Comparison of ENCODE assay signal across 27 cellular contexts in the genomic region with DNA sequence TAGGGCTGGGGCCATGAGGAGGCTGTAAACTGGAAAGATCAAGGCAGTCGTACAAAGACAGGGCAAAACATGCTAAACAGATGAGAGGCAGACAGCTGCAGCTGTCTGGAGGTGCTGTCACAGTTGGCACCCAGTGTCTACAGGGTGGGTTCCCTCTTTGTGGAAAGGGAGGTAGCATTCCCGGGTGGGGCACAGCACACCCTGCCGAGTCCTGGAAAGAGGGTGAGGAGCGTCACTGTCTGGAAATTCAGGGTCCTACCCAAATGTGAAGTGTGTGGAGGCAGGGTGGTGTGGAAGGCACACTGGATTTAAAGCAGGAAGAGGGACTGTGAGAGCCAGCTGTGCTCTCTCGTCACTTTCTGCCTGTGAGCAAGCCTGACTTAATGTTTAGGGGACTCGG.
"Had no signal": no experiment of that assay in that cellular context is flagged by ENCODE, and none has a peak within 500 bp of the region (broad histone marks: within the 10 kb centered on the region; RNA-seq: fewer than 3 reads in every experiment).

No MANE protein-coding gene starts in this region.

- H3K9me3 Mint-ChIP-seq: activated CD4-positive, alpha-beta memory T cell treated with anti-CD3 and anti-CD28 coated beads, Interleukin-2, amount 10 ng/mL, durations not matched to agents 7 days and 5 days; activated naive CD4-positive, alpha-beta T cell treated with anti-CD3 and anti-CD28 coated beads for 36 hours; activated T-helper 17 cell treated with anti-CD3 and anti-CD28 coated beads, Interleukin-2, amount 50 U/mL, for 72 hours; T-cell had no signal

- DNase-seq: activated CD4-positive, alpha-beta memory T cell treated with anti-CD3 and anti-CD28 coated beads, Interleukin-2, amount 10 ng/mL, durations not matched to agents 7 days and 5 days; activated CD4-positive, alpha-beta T cell treated with anti-CD3 and anti-CD28 coated beads for 36 hours; activated CD4-positive, alpha-beta T cell treated with anti-CD3 and anti-CD28 coated beads, Interleukin-2, amount 50 U/mL, for 1 hour; activated gamma-delta T cell; activated naive CD4-positive, alpha-beta T cell treated with anti-CD3 and anti-CD28 coated beads for 36 hours; activated T-cell treated with anti-CD3 and anti-CD28 coated beads for 4 hours; activated T-cell treated with anti-CD3 and anti-CD28 coated beads, Interleukin-2, amount 50 U/mL, for 48 hours; amygdala; MG63; MV-4-11; NCI-H1092 treated with DMSO at 0.1 percent for 48 hours; NCI-H1417 treated with DMSO at 0.1 percent for 48 hours; NCI-H1694 treated with DMSO at 0.1 percent for 48 hours; NCI-H2029 treated with DMSO at 0.1 percent for 48 hours; NCI-H345; NCI-H510A treated with DMSO at 0.1 percent for 48 hours; PC-3; SIG-M5; T-cell; T-helper 2 cell; T1000 had no signal

- H3K4me2 ChIP-seq: KMS-11 had no signal

- H3K9ac ChIP-seq: KMS-11 had no signal

- H3K9me3 ChIP-seq: MG63 had no signal

- H3K36me3 ChIP-seq: MG63 had no signal

- H3K27me3 Mint-ChIP-seq: activated CD4-positive, alpha-beta T cell treated with anti-CD3 and anti-CD28 coated beads for 36 hours had no signal

- H3K27ac Mint-ChIP-seq: activated CD4-positive, alpha-beta memory T cell treated with anti-CD3 and anti-CD28 coated beads, Interleukin-2, amount 10 ng/mL, durations not matched to agents 7 days and 5 days; activated CD4-positive, alpha-beta T cell treated with anti-CD3 and anti-CD28 coated beads for 36 hours; activated naive CD4-positive, alpha-beta T cell treated with anti-CD3 and anti-CD28 coated beads for 36 hours; activated naive CD8-positive, alpha-beta T cell; activated T-helper 17 cell treated with anti-CD3 and anti-CD28 coated beads, Interleukin-2, amount 50 U/mL, for 72 hours; brain; T-cell had no signal

- H3K4me1 Mint-ChIP-seq: activated CD4-positive, alpha-beta memory T cell treated with anti-CD3 and anti-CD28 coated beads, Interleukin-2, amount 10 ng/mL, durations not matched to agents 7 days and 5 days; activated CD4-positive, alpha-beta T cell treated with anti-CD3 and anti-CD28 coated beads for 36 hours; activated T-helper 17 cell treated with anti-CD3 and anti-CD28 coated beads, Interleukin-2, amount 50 U/mL, for 72 hours; brain; T-cell had no signal

- H3K4me3 ChIP-seq: MG63, SK-N-MC had no signal

- H3K27me3 ChIP-seq: MG63 had no signal

- H3K4me3 Mint-ChIP-seq: activated CD4-positive, alpha-beta memory T cell treated with anti-CD3 and anti-CD28 coated beads, Interleukin-2, amount 10 ng/mL, durations not matched to agents 7 days and 5 days; activated CD4-positive, alpha-beta T cell treated with anti-CD3 and anti-CD28 coated beads for 36 hours; activated naive CD4-positive, alpha-beta T cell treated with anti-CD3 and anti-CD28 coated beads for 36 hours; activated naive CD8-positive, alpha-beta T cell; activated T-helper 17 cell treated with anti-CD3 and anti-CD28 coated beads, Interleukin-2, amount 50 U/mL, for 72 hours; brain; T-cell had no signal

- H3K27ac ChIP-seq: KMS-11, SK-N-MC, VCaP had no signal

- H3K36me3 Mint-ChIP-seq: activated naive CD8-positive, alpha-beta T cell; brain; T-cell had no signal

- ATAC-seq: activated CD4-positive, alpha-beta T cell treated with anti-CD3 and anti-CD28 coated beads for 36 hours; activated T-helper 17 cell treated with anti-CD3 and anti-CD28 coated beads, Interleukin-2, amount 50 U/mL, for 72 hours; PC-3; T-cell had no signal
